ENCODE assay signal across 26 cellular contexts in genomic region chr3:190286014-190286413, GRCh38.
"Had no signal": no experiment of that assay in that cellular context is flagged by ENCODE, and none has a peak within 500 bp of the region (broad histone marks: within the 10 kb centered on the region; RNA-seq: fewer than 3 reads in every experiment).

No MANE protein-coding gene starts in this region.

- H3K4me2 ChIP-seq: neural progenitor cell had no signal

- H3K27ac ChIP-seq: esophagus squamous epithelium, heart right ventricle, left lung, neural progenitor cell, prostate gland, right atrium auricular region, sigmoid colon, stomach, thyroid gland, vagina had no signal

- H3K36me3 ChIP-seq: esophagus squamous epithelium, heart right ventricle, left lung, neural progenitor cell, prostate gland, right atrium auricular region, sigmoid colon, stomach, thyroid gland, vagina had no signal

- H3K27me3 ChIP-seq: esophagus squamous epithelium, heart right ventricle, left lung, neural progenitor cell, right atrium auricular region, sigmoid colon, stomach, thyroid gland, vagina had no signal

- H2AFZ ChIP-seq: neural progenitor cell had no signal

- H3K9me3 ChIP-seq: prostate gland, thyroid gland had no signal

- DNase-seq: dermis blood vessel endothelial cell; effector memory CD4-positive, alpha-beta T cell; erythroblast; esophagus squamous epithelium; foreskin melanocyte; glutamatergic neuron; heart right ventricle; hippocampal formation; left cardiac atrium; left lung; mesenchymal stem cell; mucosa of descending colon; naive B cell; sigmoid colon; stimulated activated CD4-positive, alpha-beta T cell treated with anti-CD3 and anti-CD28 coated beads, Interleukin-2, amount 100 ng/mL, for 24 hours; stimulated activated CD4-positive, alpha-beta T cell treated with anti-CD3 and anti-CD28 coated beads, Interleukin-4, amount 100 ng/mL, for 24 hours; stimulated activated naive CD4-positive, alpha-beta T cell treated with Interleukin-2 at 50 U/mL for 16 hours; stomach; thyroid gland; trophoblast cell had no signal

- H3K9ac ChIP-seq: neural progenitor cell had no signal

- H3K4me1 ChIP-seq: neural progenitor cell, prostate gland, sigmoid colon, stomach, vagina had no signal

- FAIRE-seq: islet of Langerhans had no signal

- H3K4me3 ChIP-seq: esophagus squamous epithelium, heart right ventricle, left lung, mucosa of descending colon, neural progenitor cell, prostate gland, right atrium auricular region, sigmoid colon, stomach, thyroid gland, vagina had no signal

- ATAC-seq: heart right ventricle; left cardiac atrium; left lung; mucosa of descending colon; stimulated activated effector memory CD8-positive, alpha-beta T cell treated with anti-CD3 and anti-CD28 coated beads, Interleukin-12 subunit alpha, Interleukin-12 subunit beta, amount 100 ng/mL, for 72 hours had no signal
